8 cellular contexts compared by ENCODE assay signal in the genomic region with DNA sequence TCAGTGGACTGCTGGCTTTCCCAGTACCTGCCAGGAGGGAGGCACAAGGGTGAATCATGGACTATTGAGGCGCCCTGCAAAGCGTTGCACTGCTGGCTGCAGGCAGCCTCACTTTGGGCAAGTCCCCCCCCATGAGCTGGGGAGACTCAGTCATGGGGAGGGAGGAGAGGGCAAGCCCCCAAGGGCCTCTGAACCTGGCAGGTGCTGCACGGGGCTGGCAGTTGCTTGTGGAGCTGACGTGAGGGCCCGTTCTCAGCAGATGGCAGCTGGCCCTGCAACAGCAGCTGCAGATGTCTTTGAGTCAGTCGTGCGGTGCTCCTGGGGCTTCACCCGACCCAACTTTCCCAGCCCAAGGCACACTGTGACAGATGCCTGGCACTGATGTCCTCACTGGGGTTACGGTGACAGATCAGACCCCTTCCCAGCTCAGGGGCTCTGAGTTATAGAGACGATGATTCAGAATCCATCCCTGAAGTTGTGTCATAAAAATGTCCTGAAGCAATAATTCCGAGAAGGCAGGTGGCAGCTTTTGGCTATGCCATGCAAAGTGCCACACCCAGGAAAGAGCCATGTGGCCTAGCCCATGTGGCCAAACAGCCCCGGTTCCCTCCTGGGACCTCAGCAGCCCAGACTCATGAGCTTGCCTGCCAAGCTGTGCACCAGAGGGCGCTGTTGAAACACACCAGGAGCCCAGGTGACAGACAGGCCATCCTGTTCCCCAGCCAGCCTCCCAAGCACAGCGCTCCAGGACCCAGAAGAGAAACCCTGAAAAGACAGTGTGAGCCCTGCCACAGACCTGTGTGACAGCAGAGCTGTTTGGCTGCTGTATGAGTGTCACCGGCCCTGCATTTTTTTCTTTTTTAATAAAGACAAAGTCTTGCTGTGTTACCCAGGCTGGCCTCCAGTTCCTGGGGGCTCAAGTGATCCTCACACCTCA. TPM values are rescaled to one million over a fixed set of nuclear protein-coding genes. Genes with fewer than 3 reads are reported as not detected.
DNase-seq lines count a peak whose midpoint lies in the region; ATAC-seq and TF ChIP-seq lines count a peak whose summit lies in the region.

No MANE protein-coding gene starts in this region.

- no peaks in the 10 kb centered on the region for H3K9me3 Mint-ChIP-seq in activated naive CD4-positive, alpha-beta T cell treated with anti-CD3 and anti-CD28 coated beads, Interleukin-2, amount 50 U/mL, for 24 hours

- H3K4me3 ChIP-seq in DND-41 (ENCODE audit: low read depth in 1 of 2, low read length in 2 of 2) (no peak overlapping the region), NB4 (ENCODE audit: low read depth, low read length) (no peak overlapping the region), prostate gland (no peak overlapping the region), upper lobe of left lung (no peak overlapping the region)

- peak in 2 of 4 donors; percentile 5 to 34 for TF ChIP-seq EP300 in upper lobe of left lung (IDR thresholded peaks at IDR 0.05)

- H3K4me1 ChIP-seq in DND-41 (ENCODE audit: insufficient read depth, low read length) (no peaks in the 10 kb centered on the region), prostate gland (replicated peaks) (no peaks in the 10 kb centered on the region), upper lobe of left lung (peaks cover 5 to 11% (median 10%) of the 10 kb centered on the region in 4 donors)

- no peaks in the 10 kb centered on the region for H3K27me3 ChIP-seq in DND-41 (ENCODE audit: insufficient read depth, low read length, poor library complexity)
- H3K27me3 ChIP-seq in prostate gland (replicated peaks; ENCODE audit: insufficient read depth): no peaks in the 10 kb centered on the region
- H3K27me3 ChIP-seq in upper lobe of left lung: no peaks in the 10 kb centered on the region

- H3K9ac ChIP-seq in DND-41 (ENCODE audit: low read depth, low read length): no peak overlapping the region

- H3K9me3 ChIP-seq in DND-41 (ENCODE audit: insufficient read depth, low read length, severe bottlenecking) (no peaks in the 10 kb centered on the region), prostate gland (no peaks in the 10 kb centered on the region), upper lobe of left lung (no peaks in the 10 kb centered on the region)

- no peaks in the 10 kb centered on the region for H3K27me3 Mint-ChIP-seq in activated naive CD4-positive, alpha-beta T cell treated with anti-CD3 and anti-CD28 coated beads, Interleukin-2, amount 50 U/mL, for 24 hours

- intact Hi-C loops in Right ventricle myocardium inferior (cut with DNase I): loop anchor here (2.0 to 5.0 kb wide), 3 partner anchors 52 to 167 kb away; a partner anchor contains a TSS
- intact Hi-C loops in prostate gland (cut with DNase I): loop anchor here (2.0 to 10.0 kb wide), 2 partner anchors 59 to 95 kb away; no protein-coding TSS in a partner anchor

- peaks cover 16% of the 10 kb centered on the region for H3K79me2 ChIP-seq in DND-41 (ENCODE audit: insufficient read depth, low read length)

- WGBS in prostate gland: 35% methylated on average over 15 of the region's 15 CpGs
- WGBS in upper lobe of left lung, 2 donors: 58 to 75% methylated on average over 7 to 15 of the region's 15 CpGs

- H3K36me3 ChIP-seq in DND-41 (ENCODE audit: insufficient read depth, low read length) (peaks cover 92% of the 10 kb centered on the region), prostate gland (peaks cover 16 to 26% of the 10 kb centered on the region in 2 donors), upper lobe of left lung (peaks cover 15 to 90% (median 66%) of the 10 kb centered on the region in 4 donors)

- ATAC-seq in DND-41 (ENCODE audit: insufficient read depth, low read depth): peak; percentile 96
- ATAC-seq in GM21825 (IDR thresholded peaks at IDR 0.05; ENCODE audit: unreplicated experiment): peak; percentile 79
- peak; percentile 98 for ATAC-seq in SK-N-SH treated with all-trans-retinoic acid at 6 μM for 48 hours
- peak; percentile 95 for ATAC-seq in Right ventricle myocardium inferior
- ATAC-seq in upper lobe of left lung (ENCODE audit: low FRiP score in 2 of 2): peak; percentile 91 to 96

- DNase-seq in DND-41: peak; percentile 81
- DNase-seq in NB4 (ENCODE audit: low read depth): peak; percentile 91
- DNase-seq in Right ventricle myocardium inferior (ENCODE audit: missing footprints): peak; percentile 95
- DNase-seq in prostate gland (ENCODE audit: low spot score): peak; percentile 96
- DNase-seq in upper lobe of left lung: peak in 1 of 2 donors; percentile 96

- H4K20me1 ChIP-seq in DND-41 (ENCODE audit: insufficient read depth, low read length): peaks cover 23% of the 10 kb centered on the region

- H3K27ac ChIP-seq in DND-41 (ENCODE audit: low read length) (peak overlapping the region; percentile 45; the same call in 1 of the 2 replicates), prostate gland (peak overlapping the region; percentile 4 to 37), upper lobe of left lung (peak overlapping the region; percentile 6 to 49 (median 30))

- no peak overlapping the region for H2AFZ ChIP-seq in DND-41 (ENCODE audit: low read depth, low read length)

- TF ChIP-seq CTCF in DND-41 (IDR thresholded peaks at IDR 0.05; ENCODE audit: borderline replicate concordance, extremely low read depth, low read length, poor library complexity, severe bottlenecking) (peak; percentile 95), NB4 (IDR thresholded peaks at IDR 0.05; ENCODE audit: low read depth, low read length) (peak; percentile 86), prostate gland (IDR thresholded peaks at IDR 0.05) (peak; percentile 61 to 98 (median 94)), upper lobe of left lung (IDR thresholded peaks at IDR 0.05) (peak; percentile 77 to 94 (median 88))

- peaks cover 7% of the 10 kb centered on the region for H3K36me3 Mint-ChIP-seq in activated naive CD4-positive, alpha-beta T cell treated with anti-CD3 and anti-CD28 coated beads, Interleukin-2, amount 50 U/mL, for 24 hours

- H3K27ac Mint-ChIP-seq in activated naive CD4-positive, alpha-beta T cell treated with anti-CD3 and anti-CD28 coated beads, Interleukin-2, amount 50 U/mL, for 24 hours: peak overlapping the region; percentile 12

- H3K4me3 Mint-ChIP-seq in activated naive CD4-positive, alpha-beta T cell treated with anti-CD3 and anti-CD28 coated beads, Interleukin-2, amount 50 U/mL, for 24 hours: no peak overlapping the region

- peaks cover 9% of the 10 kb centered on the region for H3K4me1 Mint-ChIP-seq in activated naive CD4-positive, alpha-beta T cell treated with anti-CD3 and anti-CD28 coated beads, Interleukin-2, amount 50 U/mL, for 24 hours

- no peak overlapping the region for H3K4me2 ChIP-seq in DND-41 (ENCODE audit: insufficient read depth, low read length)

- TF ChIP-seq POLR2A in NB4 (IDR thresholded peaks at IDR 0.05; ENCODE audit: extremely low read depth, insufficient read length) (no peak), prostate gland (IDR thresholded peaks at IDR 0.05) (no peak), upper lobe of left lung (IDR thresholded peaks at IDR 0.05) (no peak)

TF ChIP-seq in SK-N-SH treated with all-trans-retinoic acid at 6 μM for 48 hours, 23 proteins besides CTCF, POLR2A, EP300 and RAD21:
- TF ChIP-seq ZNF70 (CRISPR knock-in tag; IDR thresholded peaks at IDR 0.05): no peak
- TF ChIP-seq ESRRG (CRISPR knock-in tag; IDR thresholded peaks at IDR 0.05): no peak
- TF ChIP-seq ZNF565 (CRISPR knock-in tag; conservative IDR thresholded peaks at IDR 0.05; ENCODE audit: low read depth): no peak
- no peak for TF ChIP-seq TOX (CRISPR knock-in tag; IDR thresholded peaks at IDR 0.05; ENCODE audit: borderline replicate concordance)
- no peak for TF ChIP-seq GLIS3 (CRISPR knock-in tag; IDR thresholded peaks at IDR 0.05)
- no peak for TF ChIP-seq ZFP3 (CRISPR knock-in tag; IDR thresholded peaks at IDR 0.05)
- TF ChIP-seq PPARA (CRISPR knock-in tag; IDR thresholded peaks at IDR 0.05; ENCODE audit: borderline replicate concordance): no peak
- TF ChIP-seq ZNF8 (CRISPR knock-in tag; IDR thresholded peaks at IDR 0.05): no peak
- no peak for TF ChIP-seq SNAI2 (CRISPR knock-in tag; IDR thresholded peaks at IDR 0.05)
- TF ChIP-seq CSDC2 (CRISPR knock-in tag; IDR thresholded peaks at IDR 0.05): no peak
- TF ChIP-seq, protein P1, sequence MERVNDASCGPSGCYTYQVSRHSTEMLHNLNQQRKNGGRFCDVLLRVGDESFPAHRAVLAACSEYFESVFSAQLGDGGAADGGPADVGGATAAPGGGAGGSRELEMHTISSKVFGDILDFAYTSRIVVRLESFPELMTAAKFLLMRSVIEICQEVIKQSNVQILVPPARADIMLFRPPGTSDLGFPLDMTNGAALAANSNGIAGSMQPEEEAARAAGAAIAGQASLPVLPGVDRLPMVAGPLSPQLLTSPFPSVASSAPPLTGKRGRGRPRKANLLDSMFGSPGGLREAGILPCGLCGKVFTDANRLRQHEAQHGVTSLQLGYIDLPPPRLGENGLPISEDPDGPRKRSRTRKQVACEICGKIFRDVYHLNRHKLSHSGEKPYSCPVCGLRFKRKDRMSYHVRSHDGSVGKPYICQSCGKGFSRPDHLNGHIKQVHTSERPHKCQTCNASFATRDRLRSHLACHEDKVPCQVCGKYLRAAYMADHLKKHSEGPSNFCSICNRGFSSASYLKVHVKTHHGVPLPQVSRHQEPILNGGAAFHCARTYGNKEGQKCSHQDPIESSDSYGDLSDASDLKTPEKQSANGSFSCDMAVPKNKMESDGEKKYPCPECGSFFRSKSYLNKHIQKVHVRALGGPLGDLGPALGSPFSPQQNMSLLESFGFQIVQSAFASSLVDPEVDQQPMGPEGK (CRISPR knock-in tag; IDR thresholded peaks at IDR 0.05; ENCODE audit: borderline replicate concordance): no peak
- TF ChIP-seq, protein P2, sequence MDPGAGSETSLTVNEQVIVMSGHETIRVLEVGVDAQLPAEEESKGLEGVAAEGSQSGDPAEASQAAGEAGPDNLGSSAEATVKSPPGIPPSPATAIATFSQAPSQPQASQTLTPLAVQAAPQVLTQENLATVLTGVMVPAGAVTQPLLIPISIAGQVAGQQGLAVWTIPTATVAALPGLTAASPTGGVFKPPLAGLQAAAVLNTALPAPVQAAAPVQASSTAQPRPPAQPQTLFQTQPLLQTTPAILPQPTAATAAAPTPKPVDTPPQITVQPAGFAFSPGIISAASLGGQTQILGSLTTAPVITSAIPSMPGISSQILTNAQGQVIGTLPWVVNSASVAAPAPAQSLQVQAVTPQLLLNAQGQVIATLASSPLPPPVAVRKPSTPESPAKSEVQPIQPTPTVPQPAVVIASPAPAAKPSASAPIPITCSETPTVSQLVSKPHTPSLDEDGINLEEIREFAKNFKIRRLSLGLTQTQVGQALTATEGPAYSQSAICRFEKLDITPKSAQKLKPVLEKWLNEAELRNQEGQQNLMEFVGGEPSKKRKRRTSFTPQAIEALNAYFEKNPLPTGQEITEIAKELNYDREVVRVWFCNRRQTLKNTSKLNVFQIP (CRISPR knock-in tag; IDR thresholded peaks at IDR 0.05; ENCODE audit: borderline replicate concordance, low read depth): no peak
- TF ChIP-seq ISL1 (CRISPR knock-in tag; IDR thresholded peaks at IDR 0.05): no peak

RNA-seq across cellular contexts. Expression of a gene that starts 53.6 kb away (rescaled TPM):
- total RNA-seq in Right ventricle myocardium inferior (12.8 TPM), prostate gland (10 to 100 TPM; 17.4 to 41.5 TPM), upper lobe of left lung (100 to 1,000 TPM; 204 to 493 (median 234) TPM)

Comparison
In these comparisons a context has a peak if more than half of its experiments do, and no peak if none do; other contexts are left out.
1. RNA of a gene that starts 53.6 kb away (total RNA-seq): 204 to 493 TPM in upper lobe of left lung; 17.4 to 41.5 TPM in prostate gland and 12.8 TPM in Right ventricle myocardium inferior (single experiment); every median in the first group is over 4 times any median in the second.
2. Peak in every context shown above with its lines, with median percentiles within 50 percentile points of each other: ATAC-seq, H3K27ac ChIP-seq and CTCF ChIP-seq.